In the genomic region with DNA sequence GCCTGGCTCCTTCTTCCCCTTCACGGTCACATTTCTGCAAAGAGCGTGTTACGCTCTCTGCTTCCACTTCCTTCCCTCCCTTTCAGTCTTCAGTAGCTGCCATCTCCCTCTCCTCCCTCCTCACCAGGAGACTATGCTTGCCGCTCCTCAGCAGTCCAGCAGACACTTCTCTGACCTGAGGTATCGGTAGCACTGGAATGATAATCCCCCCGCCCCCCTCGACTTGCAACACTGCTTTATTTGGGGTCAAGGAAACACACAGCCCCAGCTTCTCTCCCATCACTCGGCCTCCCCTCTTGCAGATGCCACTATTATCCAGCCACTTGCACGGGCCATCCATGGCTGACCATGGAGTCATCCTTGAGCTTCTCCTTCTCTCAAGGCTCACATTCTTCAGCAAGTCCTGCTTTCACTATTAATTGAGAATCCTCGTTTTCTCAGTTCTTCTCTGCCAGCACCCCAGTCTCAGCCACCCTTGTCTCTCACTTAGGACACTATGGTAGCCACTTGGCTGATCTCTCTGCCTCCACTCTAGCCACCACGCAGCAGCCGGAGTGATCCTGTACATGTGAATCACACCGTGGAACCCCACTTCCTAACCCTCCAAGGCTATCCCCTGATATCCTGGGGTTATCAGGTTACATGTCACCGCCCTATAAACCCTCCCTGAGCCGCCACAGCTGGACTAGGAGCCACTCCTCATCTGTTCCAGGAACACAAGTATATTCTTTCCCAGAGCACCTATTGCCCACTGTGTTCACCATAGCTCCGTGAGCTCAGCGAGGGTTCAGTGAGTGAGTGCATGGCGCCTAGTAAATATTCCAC, we compare ENCODE assay signal across 8 cellular contexts. TPM values are rescaled to one million over a fixed set of nuclear protein-coding genes. Genes with fewer than 3 reads are reported as not detected.
A peak's percentile ranks its signal among the peaks of the same experiment; 100 is the strongest.
DNase-seq lines count a peak whose midpoint lies in the region; ATAC-seq, FAIRE-seq and TF ChIP-seq lines count a peak whose summit lies in the region.

No MANE protein-coding gene starts in this region.

- no peak for TF ChIP-seq POLR2A in GM12891 (IDR thresholded peaks at IDR 0.05; ENCODE audit: low read depth, low read length)
- no peak for TF ChIP-seq POLR2A in upper lobe of left lung (IDR thresholded peaks at IDR 0.05)

- no peak for TF ChIP-seq EP300 in upper lobe of left lung (IDR thresholded peaks at IDR 0.05)

- H3K4me3 ChIP-seq in A673 (ENCODE audit: low read depth, low read length, poor library complexity, severe bottlenecking) (peak overlapping the region; percentile 71), mesodermal cell (ENCODE audit: extremely low read depth, insufficient read depth, low read length, poor library complexity, severe bottlenecking) (peak overlapping the region; percentile 57), upper lobe of left lung (peak overlapping the region in 3 of 4 donors; percentile 79 to 91 (median 86))

- BruUV-seq in A673 (replicated peaks; lab: Mats Ljungman, UMichigan), result no TSS peak

- FAIRE-seq in GM12891 (lab: Jason Lieb, UNC), result no peak

- 0 out of 2 replicates have a peak, but pooled peaks have one; percentile 7 for TF ChIP-seq CTCF in A673 (conservative IDR thresholded peaks at IDR 0.05; ENCODE audit: low read depth, low read length)
- peak in 1 of 6 experiments; percentile 28 for TF ChIP-seq CTCF in upper lobe of left lung (IDR thresholded peaks at IDR 0.05)

- H3K4me3 Mint-ChIP-seq in dendritic cell treated with granulocyte-macrophage colony-stimulating factor and Interleukin-4, amounts not matched to agents 40 ng/mL and 50 ng/mL, for 4 days, result peak overlapping the region; percentile 94

- H3K27me3 ChIP-seq in A673 (replicated peaks; ENCODE audit: insufficient read depth, low read depth, low read length, poor library complexity) (no peaks in the 10 kb centered on the region), upper lobe of left lung (no peaks in the 10 kb centered on the region)

- peaks cover 25% of the 10 kb centered on the region for H3K36me3 Mint-ChIP-seq in dendritic cell treated with granulocyte-macrophage colony-stimulating factor and Interleukin-4, amounts not matched to agents 40 ng/mL and 50 ng/mL, for 4 days (ENCODE audit: low read depth)

- ATAC-seq in HG03378 (IDR thresholded peaks at IDR 0.05; ENCODE audit: unreplicated experiment), result peak; percentile 8
- ATAC-seq in upper lobe of left lung (ENCODE audit: low FRiP score in 2 of 2), result peak; percentile 39 to 54

- peak overlapping the region; percentile 94 for H3K27ac Mint-ChIP-seq in dendritic cell treated with granulocyte-macrophage colony-stimulating factor and Interleukin-4, amounts not matched to agents 40 ng/mL and 50 ng/mL, for 4 days

- 55% methylated on average over 14 to 16 of the region's 18 CpGs for WGBS in mesodermal cell (ENCODE audit: insufficient coverage in 2 of 2), 2 experiments
- WGBS in upper lobe of left lung, 2 donors, result 23 to 26% methylated on average over 18 of the region's 18 CpGs

- POLR2A ChIA-PET in A673 (lab: Charles Lee; ENCODE audit: low non-redundant PET), result no interaction called here

- peak overlapping the region; percentile 72 for H3K27ac ChIP-seq in A673 (ENCODE audit: low read depth, low read length, poor library complexity, severe bottlenecking)
- H3K27ac ChIP-seq in mesodermal cell (ENCODE audit: low read depth, low read length, severe bottlenecking), result no peak overlapping the region
- peak overlapping the region; percentile 95 to 99 (median 99) for H3K27ac ChIP-seq in upper lobe of left lung

- H3K36me3 ChIP-seq in A673 (ENCODE audit: insufficient read depth, low read length, poor library complexity, severe bottlenecking) (no peaks in the 10 kb centered on the region), mesodermal cell (ENCODE audit: control insufficient read depth, insufficient read depth, low read length) (no peaks in the 10 kb centered on the region), upper lobe of left lung (no peaks in the 10 kb centered on the region)

- CTCF ChIA-PET in A673 (lab: Charles Lee), result interaction anchor here (0.6 to 2.0 kb wide), 10 partner anchors 11 to 952 kb away, joined by 3 to 15 read pairs (median 4); partner anchors contain the start of gene FAM162A

- H3K4me1 Mint-ChIP-seq in dendritic cell treated with granulocyte-macrophage colony-stimulating factor and Interleukin-4, amounts not matched to agents 40 ng/mL and 50 ng/mL, for 4 days (ENCODE audit: low read depth), result peaks cover 59% of the 10 kb centered on the region

- H3K27me3 Mint-ChIP-seq in dendritic cell treated with granulocyte-macrophage colony-stimulating factor and Interleukin-4, amounts not matched to agents 40 ng/mL and 50 ng/mL, for 4 days, result no peaks in the 10 kb centered on the region

- intact Hi-C loops in A673 (cut with micrococcal nuclease; ENCODE audit: unreplicated experiment), result loop anchor here (1.0 to 2.0 kb wide), 5 partner anchors 119 to 1133 kb away; no protein-coding TSS in a partner anchor
- intact Hi-C loops in dendritic cell treated with granulocyte-macrophage colony-stimulating factor and Interleukin-4, amounts not matched to agents 40 ng/mL and 50 ng/mL, for 4 days (cut with micrococcal nuclease), result loop anchor here (1.0 to 10.0 kb wide), 5 partner anchors 115 to 295 kb away; partner anchors contain the start of genes DTX3L, FAM162A, HSPBAP1 and KPNA1

- H3K9me3 Mint-ChIP-seq in dendritic cell treated with granulocyte-macrophage colony-stimulating factor and Interleukin-4, amounts not matched to agents 40 ng/mL and 50 ng/mL, for 4 days, result peaks cover 2% of the 10 kb centered on the region

- H3K4me1 ChIP-seq in A673 (ENCODE audit: insufficient read depth, low read length, poor library complexity, severe bottlenecking) (peaks cover 12% of the 10 kb centered on the region), mesodermal cell (ENCODE audit: control insufficient read depth, insufficient read depth, low read length, poor library complexity, severe bottlenecking) (peaks cover 7% of the 10 kb centered on the region), upper lobe of left lung (peaks cover 30 to 48% (median 39%) of the 10 kb centered on the region in 4 donors)

- H3K9me3 ChIP-seq in A673 (ENCODE audit: low read depth, low read length, poor library complexity, severe bottlenecking), result no peaks in the 10 kb centered on the region
- no peaks in the 10 kb centered on the region for H3K9me3 ChIP-seq in mesodermal cell (ENCODE audit: control insufficient read depth, low read length)
- no peaks in the 10 kb centered on the region for H3K9me3 ChIP-seq in upper lobe of left lung

- DNase-seq in A673 (ENCODE audit: low spot score), result peak; percentile 49
- DNase-seq in GM12891 (ENCODE audit: insufficient read length, low spot score), result no peak
- DNase-seq in SK-N-DZ (ENCODE audit: low spot score), result peak; percentile 15
- DNase-seq in upper lobe of left lung, result peak in 1 of 2 donors; percentile 31
- DNase-seq in SIG-M5 treated with dmso at 0.1 percent for 504 hours (lab: John Stamatoyannopoulos, UW; ENCODE audit: unreplicated experiment), result no peak

TF ChIP-seq in GM12891, 5 proteins besides CTCF, POLR2A, EP300 and RAD21:
- TF ChIP-seq POU2F2 (IDR thresholded peaks at IDR 0.05; ENCODE audit: low read depth, low read length) (no peak), TAF1 (IDR thresholded peaks at IDR 0.05; ENCODE audit: low read depth, low read length) (peak; percentile 17; the same call in 1 of the 2 replicates), SPI1 (IDR thresholded peaks at IDR 0.05; ENCODE audit: low read depth, low read length) (peak; percentile 53)

RNA-seq across cellular contexts. Expression of gene PARP14, which starts 1.0 kb away (rescaled TPM):
- total RNA-seq in A673 (2021) (22.8 and 25.9 TPM in 2 replicates), upper lobe of left lung (100 to 1,000 TPM in 5 of 6 donors, 10 to 100 TPM in 1; 99.3 to 376 (median 182) TPM)
- polyA plus RNA-seq in GM12891 (2012; ENCODE audit: low read depth, missing spikeins), result 24.6 TPM
- polyA plus RNA-seq in SK-N-DZ (2014; cell fraction: cytosol; rRNA removed), result 0.12 and 0.20 TPM in 2 replicates
- 0.11 and 0.16 TPM in 2 replicates for polyA plus RNA-seq in SK-N-DZ (2014; cell fraction: nucleus; rRNA removed)
- polyA plus RNA-seq in mesodermal cell (2013, experiment 1 of 2), result 9.3 TPM
- 8.0 TPM for polyA plus RNA-seq in mesodermal cell (2013, experiment 2 of 2)

Comparison
In these comparisons a context has a peak if more than half of its experiments do, and no peak if none do; other contexts are left out.
1. DNase-seq: peak in A673 (single experiment) and SK-N-DZ (single experiment); none in GM12891 (single experiment) and SIG-M5 treated with dmso at 0.1 percent for 504 hours (single experiment).
2. Peak in every context shown above with its lines, with median percentiles within 50 percentile points of each other: H3K4me3 ChIP-seq.